In genomic region chr1:236605030-236605806, GRCh38 we compare ENCODE assay signal across 8 cellular contexts. TPM values are rescaled to one million over a fixed set of nuclear protein-coding genes. Genes with fewer than 3 reads are reported as not detected.
A peak's percentile ranks its signal among the peaks of the same experiment; 100 is the strongest.
DNase-seq lines count a peak whose midpoint lies in the region; ATAC-seq, FAIRE-seq and TF ChIP-seq lines count a peak whose summit lies in the region.

No MANE protein-coding gene starts in this region.

- TF ChIP-seq RAD21 in HepG2 (CRISPR knock-in tag; IDR thresholded peaks at IDR 0.05) = no peak

- H3K4me3 Mint-ChIP-seq in activated CD8-positive, alpha-beta memory T cell treated with anti-CD3 and anti-CD28 coated beads, Interleukin-2, amount 10 ng/mL, durations not matched to agents 7 days and 5 days = peak overlapping the region; percentile 100

- H3K27ac ChIP-seq in adrenal gland (peak overlapping the region in 4 of 5 donors; percentile 70 to 93 (median 80)), HepG2 (ENCODE audit: extremely low read length, insufficient read depth, low read length) (no peak overlapping the region), tibial artery (peak overlapping the region; percentile 84 to 86)

- H3K9ac ChIP-seq in HepG2 (ENCODE audit: insufficient read depth, low read depth, low read length) = peak overlapping the region; percentile 76

- H3K9me3 Mint-ChIP-seq in activated CD8-positive, alpha-beta memory T cell treated with anti-CD3 and anti-CD28 coated beads, Interleukin-2, amount 10 ng/mL, durations not matched to agents 7 days and 5 days (ENCODE audit: low read depth) = no peaks in the 10 kb centered on the region

- in situ Hi-C loops in HepG2 (cut with HindIII; ENCODE audit: extremely low pct_ligation_motif_present, low pct_unique_long_range_greater_than_20kb) = loop anchor here (10.0 to 25.0 kb wide), 3 partner anchors 257 to 960 kb away; no protein-coding TSS in a partner anchor

- peak overlapping the region; percentile 94 for H3K27ac Mint-ChIP-seq in activated CD8-positive, alpha-beta memory T cell treated with anti-CD3 and anti-CD28 coated beads, Interleukin-2, amount 10 ng/mL, durations not matched to agents 7 days and 5 days

- H3K36me3 ChIP-seq in adrenal gland (replicated peaks in 1 of 2) (peaks cover 0 to 8% of the 10 kb centered on the region in 2 donors), HepG2 (replicated peaks in 1 of 2; ENCODE audit: control insufficient read depth in 1 of 2, insufficient read depth in 2 of 2, low read length in 2 of 2) (peaks cover 7 to 18% of the 10 kb centered on the region in 2 experiments; a peak in 4 of 5 replicates), tibial artery (peaks cover 0 to 11% (median 10%) of the 10 kb centered on the region in 3 donors)

- H3K27me3 ChIP-seq in adrenal gland = peaks cover 5% of the 10 kb centered on the region
- no peaks in the 10 kb centered on the region; a peak in 1 of 5 replicates for H3K27me3 ChIP-seq in HepG2 (ENCODE audit: control insufficient read depth in 1 of 2, insufficient read depth in 2 of 2, low read length in 2 of 2)
- no peaks in the 10 kb centered on the region for H3K27me3 ChIP-seq in tibial artery

- H3K9me3 ChIP-seq in adrenal gland (replicated peaks in 1 of 3) (no peaks in the 10 kb centered on the region), HepG2 (ENCODE audit: low read length) (no peaks in the 10 kb centered on the region), tibial artery (no peaks in the 10 kb centered on the region)

- peaks cover 26% of the 10 kb centered on the region for H3K4me1 Mint-ChIP-seq in activated CD8-positive, alpha-beta memory T cell treated with anti-CD3 and anti-CD28 coated beads, Interleukin-2, amount 10 ng/mL, durations not matched to agents 7 days and 5 days

- peak overlapping the region; percentile 89 for H3K4me2 ChIP-seq in HepG2 (ENCODE audit: low read depth, low read length)

- CTCF ChIA-PET in activated CD8-positive, alpha-beta memory T cell treated with anti-CD3 and anti-CD28 coated beads, Interleukin-2, amount 10 ng/mL, durations not matched to agents 7 days and 5 days (lab: Charles Lee) = interaction anchor here (0.7 to 1.4 kb wide), 6 partner anchors 11 to 320 kb away, joined by 3 to 4 read pairs (median 3); partner anchors contain the start of gene MTR
- CTCF ChIA-PET in HepG2 (lab: Yijun Ruan, JAX; ENCODE audit: low intra/inter-chr PET ratio, low total read pairs) = no interaction called here

- no peak for ATAC-seq in activated CD8-positive, alpha-beta memory T cell treated with anti-CD3 and anti-CD28 coated beads, Interleukin-2, amount 10 ng/mL, durations not matched to agents 7 days and 5 days
- no peak for ATAC-seq in HepG2

- peaks cover 21% of the 10 kb centered on the region for H3K79me2 ChIP-seq in HepG2 (ENCODE audit: insufficient read depth, low read length)

- TF ChIP-seq POLR2A in adrenal gland (IDR thresholded peaks at IDR 0.05) (no peak), HepG2 (IDR thresholded peaks at IDR 0.05; ENCODE audit: insufficient read depth in 1 of 2, low read depth in 2 of 2, low read length in 2 of 2) (no peak)

- H2AFZ ChIP-seq in HepG2 (ENCODE audit: low read length) = peak overlapping the region; percentile 89

- H3K27me3 Mint-ChIP-seq in activated CD8-positive, alpha-beta memory T cell treated with anti-CD3 and anti-CD28 coated beads, Interleukin-2, amount 10 ng/mL, durations not matched to agents 7 days and 5 days = peaks cover 21% of the 10 kb centered on the region

- POLR2A ChIA-PET in HepG2 (lab: Yijun Ruan, JAX) = interaction anchor here (0.7 to 1.9 kb wide), 4 partner anchors 33 to 220 kb away, joined by 3 to 8 read pairs (median 3); partner anchors contain the start of gene MTR

- no peak for TF ChIP-seq EP300 in HepG2 (IDR thresholded peaks at IDR 0.05; ENCODE audit: low read depth in 2 of 2, low read length in 2 of 2)
- no peak for TF ChIP-seq EP300 in HepG2 (CRISPR knock-in tag; IDR thresholded peaks at IDR 0.05; ENCODE audit: borderline replicate concordance)

- no TSS peak for BruUV-seq in HepG2 (replicated peaks; lab: Mats Ljungman, UMichigan)

- H4K20me1 ChIP-seq in HepG2 (ENCODE audit: insufficient read depth, low read length) = no peaks in the 10 kb centered on the region

- TF ChIP-seq CTCF in adrenal gland (IDR thresholded peaks at IDR 0.05) (no peak), HepG2 (CRISPR knock-in tag; IDR thresholded peaks at IDR 0.05) (no peak), tibial artery (IDR thresholded peaks at IDR 0.05) (no peak)

- WGBS in adrenal gland, 4 donors = 74 to 76% (median 75%) methylated on average over 29 of the region's 29 CpGs
- 89% methylated on average over 29 of the region's 29 CpGs for WGBS in HepG2 (ENCODE audit: low lambda C conversion rate)

- no peak for DNase-seq in activated CD8-positive, alpha-beta memory T cell treated with anti-CD3 and anti-CD28 coated beads, Interleukin-2, amount 10 ng/mL, durations not matched to agents 7 days and 5 days
- no peak for DNase-seq in activated CD8-positive, alpha-beta memory T cell treated with anti-CD3 and anti-CD28 coated beads, Interleukin-2, amount 50 U/mL, for 48 hours
- DNase-seq in adrenal gland (peak in 1 of 7 donors; percentile 26), HepG2 (ENCODE audit: low spot score) (no peak), tibial artery (no peak), frontal cortex (ENCODE audit: low spot score in 2 of 2) (no peak), NCI-H1105 (lab: John Stamatoyannopoulos, UW) (no peak), SHP77 treated with DMSO at 0.1 percent for 48 hours (lab: John Stamatoyannopoulos, UW) (no peak)

- H3K4me1 ChIP-seq in adrenal gland (replicated peaks in 1 of 2) = peaks cover 9 to 14% of the 10 kb centered on the region in 2 donors
- H3K4me1 ChIP-seq in HepG2 (ENCODE audit: insufficient read depth, low read length) = peaks cover 15% of the 10 kb centered on the region
- peaks cover 0 to 22% (median 3%) of the 10 kb centered on the region in 4 donors for H3K4me1 ChIP-seq in tibial artery

- intact Hi-C loops in adrenal gland (cut with DNase I) = loop anchor here (5.0 to 10.0 kb wide), 3 partner anchors 50 to 960 kb away; no protein-coding TSS in a partner anchor
- intact Hi-C loops in HepG2 (cut with micrococcal nuclease; ENCODE audit: unreplicated experiment) = no loop called here
- intact Hi-C loops in tibial artery (cut with DNase I; ENCODE audit: low total_unique reads) = loop anchor here (10.0 kb wide), 1 partner anchor 170 kb away; no protein-coding TSS in a partner anchor

- FAIRE-seq in HepG2 (lab: Jason Lieb, UNC) (no peak), frontal cortex (lab: Jason Lieb, UNC) (no peak)

- H3K4me3 ChIP-seq in adrenal gland = peak overlapping the region in 3 of 4 donors; percentile 79 to 97 (median 88)
- peak overlapping the region; percentile 75 to 87 (median 82); a peak in 5 of 6 replicates for H3K4me3 ChIP-seq in HepG2 (replicated peaks in 1 of 3; ENCODE audit: insufficient read depth in 1 of 3, low read depth in 2 of 3, low read length in 3 of 3)
- H3K4me3 ChIP-seq in tibial artery = peak overlapping the region; percentile 73 to 84

- peaks cover 2% of the 10 kb centered on the region for H3K36me3 Mint-ChIP-seq in activated CD8-positive, alpha-beta memory T cell treated with anti-CD3 and anti-CD28 coated beads, Interleukin-2, amount 10 ng/mL, durations not matched to agents 7 days and 5 days

TF ChIP-seq in HepG2, 621 proteins besides CTCF, POLR2A, EP300 and RAD21 (continues in another document):
- no peak for TF ChIP-seq SKIL (CRISPR knock-in tag; IDR thresholded peaks at IDR 0.05; ENCODE audit: borderline replicate concordance)
- no peak for TF ChIP-seq CBX1 (IDR thresholded peaks at IDR 0.05; ENCODE audit: low read depth)

RNA-seq across cellular contexts. Expression of gene HEATR1, which starts 0.9 kb away (rescaled TPM):
- 10 to 100 TPM; 40.2 to 57.6 TPM for total RNA-seq in activated CD8-positive, alpha-beta memory T cell treated with anti-CD3 and anti-CD28 coated beads, Interleukin-2, amount 10 ng/mL, durations not matched to agents 7 days and 5 days
- total RNA-seq in adrenal gland (10 to 100 TPM; 11.0 to 50.8 (median 25.2) TPM), HepG2 (2016; rRNA removed; fragmentation: Illumina TruSeq; extraction: Trizol) (45.8 and 80.3 TPM in 2 replicates), frontal cortex (33.4 TPM)
- polyA plus RNA-seq in adrenal gland (10 to 100 TPM in 1 of 3 donors, 1 to 10 TPM in 2; 3.5 to 17.0 (median 5.5) TPM), HepG2 (2011; rRNA removed) (7.9 and 10.2 TPM in 2 replicates)
- 3.3 and 4.0 TPM in 2 replicates for total RNA-seq in HepG2 (2016; cell fraction: cytosol; rRNA removed; fragmentation: Illumina TruSeq; extraction: Trizol; ENCODE audit: low read depth)
- 46.8 and 70.3 TPM in 2 replicates for total RNA-seq in HepG2 (2016; cell fraction: insoluble cytoplasmic fraction; rRNA removed; fragmentation: Illumina TruSeq; extraction: Trizol)
- 14.0 and 16.3 TPM in 2 replicates for total RNA-seq in HepG2 (2016; cell fraction: membrane; rRNA removed; fragmentation: Illumina TruSeq; extraction: Trizol)
- total RNA-seq in HepG2 (2016; cell fraction: nucleus; rRNA removed; fragmentation: Illumina TruSeq; extraction: Trizol) = 80.1 and 83.0 TPM in 2 replicates
- 4.5 and 5.9 TPM in 2 replicates for polyA plus RNA-seq in HepG2 (2011; cell fraction: cytosol; rRNA removed)
- 15.0 and 17.4 TPM in 2 replicates for polyA plus RNA-seq in HepG2 (2011; cell fraction: nucleus; rRNA removed)
- polyA plus RNA-seq in HepG2 (2012) = 15.2 and 15.8 TPM in 2 replicates
- polyA plus RNA-seq in HepG2 (2016; cell fraction: cytosol; fragmentation: Illumina TruSeq; extraction: Trizol; ENCODE audit: low read depth) = 0.71 and 0.78 TPM in 2 replicates
- polyA plus RNA-seq in HepG2 (2016; cell fraction: insoluble cytoplasmic fraction; fragmentation: Illumina TruSeq; extraction: Trizol; ENCODE audit: low read depth) = 25.2 and 26.0 TPM in 2 replicates
- polyA plus RNA-seq in HepG2 (2016; cell fraction: membrane; fragmentation: Illumina TruSeq; extraction: Trizol; ENCODE audit: low read depth) = 1.9 and 2.4 TPM in 2 replicates
- 32.3 and 34.0 TPM in 2 replicates for polyA plus RNA-seq in HepG2 (2016; cell fraction: nucleus; fragmentation: Illumina TruSeq; extraction: Trizol; ENCODE audit: insufficient read depth, low read depth)
- polyA minus RNA-seq in HepG2 (2011; rRNA and poly(A)+ RNA removed; ENCODE audit: low replicate concordance) = 33.6 and 95.0 TPM in 2 replicates
- 29.4 and 31.8 TPM in 2 replicates for polyA minus RNA-seq in HepG2 (2011; cell fraction: cytosol; rRNA and poly(A)+ RNA removed)
- polyA minus RNA-seq in HepG2 (2011; cell fraction: nucleus; rRNA and poly(A)+ RNA removed) = 86.9 and 107 TPM in 2 replicates
